In the genomic region with DNA sequence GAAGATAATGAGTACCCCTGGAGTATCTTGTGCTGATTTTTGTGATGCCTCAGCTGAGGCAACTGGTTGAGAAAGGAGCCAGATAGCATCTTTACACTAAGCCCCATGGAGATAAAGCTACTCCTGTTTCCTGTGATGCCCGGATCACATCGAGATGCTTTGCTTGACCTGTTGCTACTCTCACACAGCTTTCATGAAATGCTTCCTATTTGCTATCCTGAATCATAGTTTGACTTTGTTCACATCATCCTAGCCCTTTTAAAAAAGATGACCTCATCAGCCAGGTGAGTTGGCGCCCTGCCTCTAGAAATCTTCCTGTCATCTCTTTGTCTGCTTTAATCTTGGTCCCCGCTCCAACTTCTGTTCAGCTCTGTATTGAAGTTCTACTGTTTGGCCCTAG, we compare ENCODE assay signal across 1 cellular context.
TF ChIP-seq lines count a peak whose summit lies in the region.

No MANE protein-coding gene starts in this region.

TF ChIP-seq in H1, 55 proteins besides CTCF, POLR2A, EP300 and RAD21:
- TF ChIP-seq EGR1 (IDR thresholded peaks at IDR 0.05; ENCODE audit: borderline replicate concordance, low read depth, low read length): no peak
- TF ChIP-seq FOSL1 (IDR thresholded peaks at IDR 0.05; ENCODE audit: insufficient read depth, low read depth, low read length): no peak
- TF ChIP-seq ZNF274 (IDR thresholded peaks at IDR 0.05; ENCODE audit: borderline replicate concordance, extremely low read depth, low read length): no peak
